Comparison of ENCODE assay signal across 2 cellular contexts in the genomic region with DNA sequence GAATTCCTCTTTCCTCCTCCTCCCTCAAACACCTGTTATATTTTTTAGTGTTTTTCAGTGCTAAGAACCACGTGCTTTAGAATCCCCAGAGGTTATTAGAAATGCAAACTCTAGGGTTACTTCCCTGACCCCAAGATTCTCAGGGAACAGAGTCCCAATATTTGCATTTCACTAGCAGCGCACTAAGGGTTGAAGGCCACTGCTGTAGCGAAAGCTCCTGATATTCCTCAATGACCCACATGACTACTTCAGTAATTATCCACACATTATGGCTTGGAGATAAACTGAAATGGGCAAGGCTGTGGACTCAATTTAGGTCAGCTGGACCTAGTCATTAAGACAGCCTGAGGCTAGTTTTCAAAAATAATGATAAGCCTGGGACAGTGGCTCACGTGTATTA.
TF ChIP-seq lines count a peak whose summit lies in the region.

No MANE protein-coding gene starts in this region.

TF ChIP-seq in GM23338, 12 proteins besides CTCF, POLR2A, EP300 and RAD21 (continued from another document):
- TF ChIP-seq, protein P1, sequence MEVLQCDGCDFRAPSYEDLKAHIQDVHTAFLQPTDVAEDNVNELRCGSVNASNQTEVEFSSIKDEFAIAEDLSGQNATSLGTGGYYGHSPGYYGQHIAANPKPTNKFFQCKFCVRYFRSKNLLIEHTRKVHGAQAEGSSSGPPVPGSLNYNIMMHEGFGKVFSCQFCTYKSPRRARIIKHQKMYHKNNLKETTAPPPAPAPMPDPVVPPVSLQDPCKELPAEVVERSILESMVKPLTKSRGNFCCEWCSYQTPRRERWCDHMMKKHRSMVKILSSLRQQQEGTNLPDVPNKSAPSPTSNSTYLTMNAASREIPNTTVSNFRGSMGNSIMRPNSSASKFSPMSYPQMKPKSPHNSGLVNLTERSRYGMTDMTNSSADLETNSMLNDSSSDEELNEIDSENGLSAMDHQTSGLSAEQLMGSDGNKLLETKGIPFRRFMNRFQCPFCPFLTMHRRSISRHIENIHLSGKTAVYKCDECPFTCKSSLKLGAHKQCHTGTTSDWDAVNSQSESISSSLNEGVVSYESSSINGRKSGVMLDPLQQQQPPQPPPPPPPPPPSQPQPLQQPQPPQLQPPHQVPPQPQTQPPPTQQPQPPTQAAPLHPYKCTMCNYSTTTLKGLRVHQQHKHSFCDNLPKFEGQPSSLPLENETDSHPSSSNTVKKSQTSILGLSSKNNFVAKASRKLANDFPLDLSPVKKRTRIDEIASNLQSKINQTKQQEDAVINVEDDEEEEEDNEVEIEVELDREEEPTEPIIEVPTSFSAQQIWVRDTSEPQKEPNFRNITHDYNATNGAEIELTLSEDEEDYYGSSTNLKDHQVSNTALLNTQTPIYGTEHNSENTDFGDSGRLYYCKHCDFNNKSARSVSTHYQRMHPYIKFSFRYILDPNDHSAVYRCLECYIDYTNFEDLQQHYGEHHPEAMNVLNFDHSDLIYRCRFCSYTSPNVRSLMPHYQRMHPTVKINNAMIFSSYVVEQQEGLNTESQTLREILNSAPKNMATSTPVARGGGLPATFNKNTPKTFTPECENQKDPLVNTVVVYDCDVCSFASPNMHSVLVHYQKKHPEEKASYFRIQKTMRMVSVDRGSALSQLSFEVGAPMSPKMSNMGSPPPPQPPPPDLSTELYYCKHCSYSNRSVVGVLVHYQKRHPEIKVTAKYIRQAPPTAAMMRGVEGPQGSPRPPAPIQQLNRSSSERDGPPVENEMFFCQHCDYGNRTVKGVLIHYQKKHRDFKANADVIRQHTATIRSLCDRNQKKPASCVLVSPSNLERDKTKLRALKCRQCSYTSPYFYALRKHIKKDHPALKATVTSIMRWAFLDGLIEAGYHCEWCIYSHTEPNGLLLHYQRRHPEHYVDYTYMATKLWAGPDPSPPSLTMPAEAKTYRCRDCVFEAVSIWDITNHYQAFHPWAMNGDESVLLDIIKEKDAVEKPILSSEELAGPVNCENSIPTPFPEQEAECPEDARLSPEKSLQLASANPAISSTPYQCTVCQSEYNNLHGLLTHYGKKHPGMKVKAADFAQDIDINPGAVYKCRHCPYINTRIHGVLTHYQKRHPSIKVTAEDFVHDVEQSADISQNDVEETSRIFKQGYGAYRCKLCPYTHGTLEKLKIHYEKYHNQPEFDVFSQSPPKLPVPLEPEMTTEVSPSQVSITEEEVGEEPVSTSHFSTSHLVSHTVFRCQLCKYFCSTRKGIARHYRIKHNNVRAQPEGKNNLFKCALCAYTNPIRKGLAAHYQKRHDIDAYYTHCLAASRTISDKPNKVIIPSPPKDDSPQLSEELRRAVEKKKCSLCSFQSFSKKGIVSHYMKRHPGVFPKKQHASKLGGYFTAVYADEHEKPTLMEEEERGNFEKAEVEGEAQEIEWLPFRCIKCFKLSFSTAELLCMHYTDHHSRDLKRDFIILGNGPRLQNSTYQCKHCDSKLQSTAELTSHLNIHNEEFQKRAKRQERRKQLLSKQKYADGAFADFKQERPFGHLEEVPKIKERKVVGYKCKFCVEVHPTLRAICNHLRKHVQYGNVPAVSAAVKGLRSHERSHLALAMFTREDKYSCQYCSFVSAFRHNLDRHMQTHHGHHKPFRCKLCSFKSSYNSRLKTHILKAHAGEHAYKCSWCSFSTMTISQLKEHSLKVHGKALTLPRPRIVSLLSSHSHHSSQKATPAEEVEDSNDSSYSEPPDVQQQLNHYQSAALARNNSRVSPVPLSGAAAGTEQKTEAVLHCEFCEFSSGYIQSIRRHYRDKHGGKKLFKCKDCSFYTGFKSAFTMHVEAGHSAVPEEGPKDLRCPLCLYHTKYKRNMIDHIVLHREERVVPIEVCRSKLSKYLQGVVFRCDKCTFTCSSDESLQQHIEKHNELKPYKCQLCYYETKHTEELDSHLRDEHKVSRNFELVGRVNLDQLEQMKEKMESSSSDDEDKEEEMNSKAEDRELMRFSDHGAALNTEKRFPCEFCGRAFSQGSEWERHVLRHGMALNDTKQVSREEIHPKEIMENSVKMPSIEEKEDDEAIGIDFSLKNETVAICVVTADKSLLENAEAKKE (CRISPR knock-in tag; IDR thresholded peaks at IDR 0.05): no peak
- TF ChIP-seq STAT1 (IDR thresholded peaks at IDR 0.05; ENCODE audit: unreplicated experiment): no peak
- TF ChIP-seq, protein P2, sequence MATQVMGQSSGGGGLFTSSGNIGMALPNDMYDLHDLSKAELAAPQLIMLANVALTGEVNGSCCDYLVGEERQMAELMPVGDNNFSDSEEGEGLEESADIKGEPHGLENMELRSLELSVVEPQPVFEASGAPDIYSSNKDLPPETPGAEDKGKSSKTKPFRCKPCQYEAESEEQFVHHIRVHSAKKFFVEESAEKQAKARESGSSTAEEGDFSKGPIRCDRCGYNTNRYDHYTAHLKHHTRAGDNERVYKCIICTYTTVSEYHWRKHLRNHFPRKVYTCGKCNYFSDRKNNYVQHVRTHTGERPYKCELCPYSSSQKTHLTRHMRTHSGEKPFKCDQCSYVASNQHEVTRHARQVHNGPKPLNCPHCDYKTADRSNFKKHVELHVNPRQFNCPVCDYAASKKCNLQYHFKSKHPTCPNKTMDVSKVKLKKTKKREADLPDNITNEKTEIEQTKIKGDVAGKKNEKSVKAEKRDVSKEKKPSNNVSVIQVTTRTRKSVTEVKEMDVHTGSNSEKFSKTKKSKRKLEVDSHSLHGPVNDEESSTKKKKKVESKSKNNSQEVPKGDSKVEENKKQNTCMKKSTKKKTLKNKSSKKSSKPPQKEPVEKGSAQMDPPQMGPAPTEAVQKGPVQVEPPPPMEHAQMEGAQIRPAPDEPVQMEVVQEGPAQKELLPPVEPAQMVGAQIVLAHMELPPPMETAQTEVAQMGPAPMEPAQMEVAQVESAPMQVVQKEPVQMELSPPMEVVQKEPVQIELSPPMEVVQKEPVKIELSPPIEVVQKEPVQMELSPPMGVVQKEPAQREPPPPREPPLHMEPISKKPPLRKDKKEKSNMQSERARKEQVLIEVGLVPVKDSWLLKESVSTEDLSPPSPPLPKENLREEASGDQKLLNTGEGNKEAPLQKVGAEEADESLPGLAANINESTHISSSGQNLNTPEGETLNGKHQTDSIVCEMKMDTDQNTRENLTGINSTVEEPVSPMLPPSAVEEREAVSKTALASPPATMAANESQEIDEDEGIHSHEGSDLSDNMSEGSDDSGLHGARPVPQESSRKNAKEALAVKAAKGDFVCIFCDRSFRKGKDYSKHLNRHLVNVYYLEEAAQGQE (IDR thresholded peaks at IDR 0.05; ENCODE audit: unreplicated experiment): no peak
- no peak for TF ChIP-seq ETS1 (IDR thresholded peaks at IDR 0.05)
- no peak for TF ChIP-seq ZNF331 (CRISPR knock-in tag; IDR thresholded peaks at IDR 0.05; ENCODE audit: low read depth)
- no peak for TF ChIP-seq CREB1 (CRISPR knock-in tag; IDR thresholded peaks at IDR 0.05; ENCODE audit: low read depth)

TF ChIP-seq in HepG2, 621 proteins besides CTCF, POLR2A, EP300 and RAD21 (continued from another document):
- TF ChIP-seq AFF4 (CRISPR knock-in tag; IDR thresholded peaks at IDR 0.05): no peak
- TF ChIP-seq NFYC (CRISPR knock-in tag; IDR thresholded peaks at IDR 0.05): no peak
- no peak for TF ChIP-seq SKIL (CRISPR knock-in tag; IDR thresholded peaks at IDR 0.05; ENCODE audit: borderline replicate concordance)
- 0 out of 2 replicates have a peak, but pooled peaks have one; percentile 19 for TF ChIP-seq ZMYM4 (CRISPR knock-in tag; IDR thresholded peaks at IDR 0.05)
- no peak for TF ChIP-seq ZNF547 (CRISPR knock-in tag; IDR thresholded peaks at IDR 0.05)
- no peak for TF ChIP-seq FOXK1 (CRISPR knock-in tag; IDR thresholded peaks at IDR 0.05; ENCODE audit: borderline replicate concordance, low read depth)
- TF ChIP-seq NR2F2 (IDR thresholded peaks at IDR 0.05; ENCODE audit: borderline replicate concordance, low read depth): 0 out of 2 replicates have a peak, but pooled peaks have one; percentile 21
- peak; percentile 17; the same call in 1 of the 2 replicates for TF ChIP-seq PHF21A (CRISPR knock-in tag; IDR thresholded peaks at IDR 0.05)
- TF ChIP-seq ZGPAT (CRISPR knock-in tag; IDR thresholded peaks at IDR 0.05): no peak
- no peak for TF ChIP-seq AKAP8 (CRISPR knock-in tag; IDR thresholded peaks at IDR 0.05)
- TF ChIP-seq ZNF260 (CRISPR knock-in tag; IDR thresholded peaks at IDR 0.05; ENCODE audit: borderline replicate concordance, low read depth): no peak
- no peak for TF ChIP-seq MIXL1 (CRISPR knock-in tag; IDR thresholded peaks at IDR 0.05)
- peak; percentile 40; the same call in 1 of the 2 replicates for TF ChIP-seq BCL6 (CRISPR knock-in tag; IDR thresholded peaks at IDR 0.05)
TF ChIP-seq in HepG2: peak in this region for 5.
